In genomic region chr7:2157473-2158279, GRCh38 we compare ENCODE assay signal across 8 cellular contexts.
DNase-seq lines count a peak whose midpoint lies in the region; ATAC-seq lines count a peak whose summit lies in the region.

No MANE protein-coding gene starts in this region.

- H3K4me3 ChIP-seq in mesodermal cell (ENCODE audit: extremely low read depth, insufficient read depth, low read length, poor library complexity, severe bottlenecking), result no peak overlapping the region

- no peaks in the 10 kb centered on the region for H3K9me3 Mint-ChIP-seq in activated naive CD4-positive, alpha-beta T cell treated with anti-CD3 and anti-CD28 coated beads for 36 hours

- peak overlapping the region; percentile 29 for H3K27ac ChIP-seq in mesodermal cell (ENCODE audit: low read depth, low read length, severe bottlenecking)

- in situ Hi-C loops in T47D (cut with HindIII; ENCODE audit: low pct_unique_long_range_greater_than_20kb, low sequenced_read_pairs), result no loop called here

- H3K4me1 ChIP-seq in mesodermal cell (ENCODE audit: control insufficient read depth, insufficient read depth, low read length, poor library complexity, severe bottlenecking), result peaks cover 2% of the 10 kb centered on the region

- peaks cover 20% of the 10 kb centered on the region for H3K36me3 ChIP-seq in mesodermal cell (ENCODE audit: control insufficient read depth, insufficient read depth, low read length)

- no peak for ATAC-seq in T-helper 17 cell

- intact Hi-C loops in activated naive CD4-positive, alpha-beta T cell treated with anti-CD3 and anti-CD28 coated beads for 36 hours (cut with micrococcal nuclease), result no loop called here

- peaks cover 2% of the 10 kb centered on the region for H3K36me3 Mint-ChIP-seq in T-helper 17 cell (ENCODE audit: low read depth)
- H3K36me3 Mint-ChIP-seq in activated naive CD4-positive, alpha-beta T cell treated with anti-CD3 and anti-CD28 coated beads for 36 hours (ENCODE audit: low read depth), result peaks cover 1% of the 10 kb centered on the region

- H3K9me3 ChIP-seq in mesodermal cell (ENCODE audit: control insufficient read depth, low read length) (no peaks in the 10 kb centered on the region), T-helper 17 cell (ENCODE audit: control insufficient read depth, low read length, poor library complexity, severe bottlenecking) (no peaks in the 10 kb centered on the region)

- no peak overlapping the region for H3K4me3 Mint-ChIP-seq in T-helper 17 cell
- H3K4me3 Mint-ChIP-seq in activated naive CD4-positive, alpha-beta T cell treated with anti-CD3 and anti-CD28 coated beads for 36 hours, result no peak overlapping the region

- H3K4me1 Mint-ChIP-seq in T-helper 17 cell, result peaks cover 8% of the 10 kb centered on the region
- no peaks in the 10 kb centered on the region for H3K4me1 Mint-ChIP-seq in activated naive CD4-positive, alpha-beta T cell treated with anti-CD3 and anti-CD28 coated beads for 36 hours (ENCODE audit: low read depth)

- no peak overlapping the region for H3K27ac Mint-ChIP-seq in T-helper 17 cell
- no peak overlapping the region for H3K27ac Mint-ChIP-seq in activated naive CD4-positive, alpha-beta T cell treated with anti-CD3 and anti-CD28 coated beads for 36 hours

- CTCF ChIA-PET in activated naive CD4-positive, alpha-beta T cell treated with anti-CD3 and anti-CD28 coated beads for 36 hours (lab: Charles Lee), result interaction anchor here (0.5 kb wide), 1 partner anchor 37 kb away, joined by 3 read pairs; no protein-coding TSS in a partner anchor

- H3K27me3 Mint-ChIP-seq in T-helper 17 cell, result no peaks in the 10 kb centered on the region
- no peaks in the 10 kb centered on the region for H3K27me3 Mint-ChIP-seq in activated naive CD4-positive, alpha-beta T cell treated with anti-CD3 and anti-CD28 coated beads for 36 hours (ENCODE audit: low read depth)

- DNase-seq in C1 segment of cervical spinal cord (lab: John Stamatoyannopoulos, UW), result peak in 11 of 14 donors; percentile 21 to 73 (median 43)
- DNase-seq in NCI-H1694 treated with DMSO at 0.1 percent for 48 hours (lab: John Stamatoyannopoulos, UW), result peak; percentile 42
- peak; percentile 91 to 96 for DNase-seq in T47D (ENCODE audit: low read depth in 1 of 2, low spot score in 1 of 2)
- no peak for DNase-seq in T-helper 17 cell
- no peak for DNase-seq in 8988T
- DNase-seq in kidney tubule cell (ENCODE audit: low spot score), result no peak
- DNase-seq in activated naive CD4-positive, alpha-beta T cell treated with anti-CD3 and anti-CD28 coated beads for 36 hours, result no peak

- 93 to 95% methylated on average over 14 to 17 of the region's 19 CpGs for whole genome bisulfite sequencing in mesodermal cell (ENCODE audit: insufficient coverage in 2 of 2), 2 experiments

Comparison
In these comparisons a context has a peak if more than half of its experiments do, and no peak if none do; other contexts are left out.
1. DNase-seq: peak in C1 segment of cervical spinal cord (11 of 14), NCI-H1694 treated with DMSO at 0.1 percent for 48 hours (single experiment) and T47D (2 of 2); none in T-helper 17 cell (0 of 3), 8988T (single experiment), kidney tubule cell (single experiment) and activated naive CD4-positive, alpha-beta T cell treated with anti-CD3 and anti-CD28 coated beads for 36 hours (single experiment).